Comparison of ENCODE assay signal across 8 cellular contexts in genomic region chr11:33996498-33997454, GRCh38. TPM values are rescaled to one million over a fixed set of nuclear protein-coding genes. Genes with fewer than 3 reads are reported as not detected.
DNase-seq lines count a peak whose midpoint lies in the region; ATAC-seq and TF ChIP-seq lines count a peak whose summit lies in the region.

No MANE protein-coding gene starts in this region.

- peak; percentile 87 for TF ChIP-seq CTCF in mesothelial cell of epicardium (IDR thresholded peaks at IDR 0.05; ENCODE audit: unreplicated experiment)

- peak; percentile 50 to 77 (median 76) for DNase-seq in CD4-positive, CD25-positive, alpha-beta regulatory T cell
- DNase-seq in HK-2 (ENCODE audit: unreplicated experiment) (peak; percentile 50), NCI-H82 (lab: John Stamatoyannopoulos, UW) (peak; percentile 85), mesothelial cell of epicardium (ENCODE audit: low spot score in 2 of 2, unreplicated experiment in 2 of 2) (peak; percentile 28 to 76)
- peak; percentile 45 to 47 for DNase-seq in activated CD8-positive, alpha-beta memory T cell treated with anti-CD3 and anti-CD28 coated beads for 1 hour (ENCODE audit: extremely low read depth in 1 of 2, low read depth in 1 of 2)
- peak; percentile 74 to 81 (median 74) for DNase-seq in effector memory CD8-positive, alpha-beta T cell
- peak; percentile 51 to 56 for DNase-seq in stimulated activated CD8-positive, alpha-beta memory T cell treated with anti-CD3 and anti-CD28 coated beads, Interleukin-2, amount 100 ng/mL, for 1 hour (ENCODE audit: low read depth in 2 of 2)

- H3K36me3 Mint-ChIP-seq in CD4-positive, CD25-positive, alpha-beta regulatory T cell = no peaks in the 10 kb centered on the region
- H3K36me3 Mint-ChIP-seq in effector memory CD8-positive, alpha-beta T cell (ENCODE audit: insufficient read depth) = no peaks in the 10 kb centered on the region
- no peaks in the 10 kb centered on the region for H3K36me3 Mint-ChIP-seq in mesothelial cell of epicardium

- H3K27ac ChIP-seq in CD4-positive, CD25-positive, alpha-beta regulatory T cell (ENCODE audit: insufficient read depth, low read length, poor library complexity, severe bottlenecking) = no peak overlapping the region

- peaks cover 8% of the 10 kb centered on the region for H3K4me1 ChIP-seq in CD4-positive, CD25-positive, alpha-beta regulatory T cell (ENCODE audit: control insufficient read depth, insufficient read depth, low read length, poor library complexity, severe bottlenecking)

- H3K9me3 Mint-ChIP-seq in CD4-positive, CD25-positive, alpha-beta regulatory T cell = no peaks in the 10 kb centered on the region
- H3K9me3 Mint-ChIP-seq in effector memory CD8-positive, alpha-beta T cell = no peaks in the 10 kb centered on the region
- no peaks in the 10 kb centered on the region for H3K9me3 Mint-ChIP-seq in mesothelial cell of epicardium

- peaks cover 5% of the 10 kb centered on the region for H3K27me3 ChIP-seq in CD4-positive, CD25-positive, alpha-beta regulatory T cell (ENCODE audit: control insufficient read depth, insufficient read depth, low read length)

- H3K4me3 Mint-ChIP-seq in CD4-positive, CD25-positive, alpha-beta regulatory T cell = peak overlapping the region in 1 of 4 donors; percentile 57
- no peak overlapping the region for H3K4me3 Mint-ChIP-seq in effector memory CD8-positive, alpha-beta T cell
- peak overlapping the region; percentile 33 for H3K4me3 Mint-ChIP-seq in mesothelial cell of epicardium

- H3K9me3 ChIP-seq in CD4-positive, CD25-positive, alpha-beta regulatory T cell (ENCODE audit: control insufficient read depth in 2 of 2, low read length in 2 of 2) = no peaks in the 10 kb centered on the region

- H3K27me3 Mint-ChIP-seq in CD4-positive, CD25-positive, alpha-beta regulatory T cell = peaks cover 46% of the 10 kb centered on the region
- peaks cover 14 to 48% of the 10 kb centered on the region in 2 donors for H3K27me3 Mint-ChIP-seq in effector memory CD8-positive, alpha-beta T cell
- peaks cover 11% of the 10 kb centered on the region for H3K27me3 Mint-ChIP-seq in mesothelial cell of epicardium (ENCODE audit: low read depth)

- peak overlapping the region; percentile 33 for H3K4me3 ChIP-seq in CD4-positive, CD25-positive, alpha-beta regulatory T cell (ENCODE audit: low read depth, low read length)

- H3K36me3 ChIP-seq in CD4-positive, CD25-positive, alpha-beta regulatory T cell (ENCODE audit: control insufficient read depth, insufficient read depth, low read length) = no peaks in the 10 kb centered on the region

- H3K4me1 Mint-ChIP-seq in CD4-positive, CD25-positive, alpha-beta regulatory T cell = peaks cover 0 to 10% (median 7%) of the 10 kb centered on the region in 4 donors
- H3K4me1 Mint-ChIP-seq in effector memory CD8-positive, alpha-beta T cell (ENCODE audit: low read depth in 2 of 2) = peaks cover 0 to 9% of the 10 kb centered on the region in 2 donors
- H3K4me1 Mint-ChIP-seq in mesothelial cell of epicardium = peaks cover 14% of the 10 kb centered on the region

- no peak overlapping the region for H3K27ac Mint-ChIP-seq in CD4-positive, CD25-positive, alpha-beta regulatory T cell
- no peak overlapping the region for H3K27ac Mint-ChIP-seq in effector memory CD8-positive, alpha-beta T cell
- no peak overlapping the region for H3K27ac Mint-ChIP-seq in mesothelial cell of epicardium

- ATAC-seq in CD4-positive, CD25-positive, alpha-beta regulatory T cell (ENCODE audit: low read depth in 2 of 2) = peak; percentile 95 to 97
- ATAC-seq in GM19395 (IDR thresholded peaks at IDR 0.05; ENCODE audit: unreplicated experiment) = peak; percentile 81
- peak; percentile 99 for ATAC-seq in effector memory CD8-positive, alpha-beta T cell (replicated peaks)

RNA-seq across cellular contexts. Expression of gene CAPRIN1, which starts 54.8 kb away (rescaled TPM):
- total RNA-seq in CD4-positive, CD25-positive, alpha-beta regulatory T cell = 132 TPM
- 100 to 1,000 TPM in 2 of 4 donors, 10 to 100 TPM in 2; 83.4 to 111 (median 98.4) TPM for polyA plus RNA-seq in CD4-positive, CD25-positive, alpha-beta regulatory T cell
- 298 to 307 TPM (median 302 TPM) in 3 replicates for total RNA-seq in mesothelial cell of epicardium
